ENCODE assay signal across 8 cellular contexts in genomic region chr4:3954540-3955360, GRCh38.
A peak's percentile ranks its signal among the peaks of the same experiment; 100 is the strongest.
DNase-seq lines count a peak whose midpoint lies in the region; ATAC-seq and TF ChIP-seq lines count a peak whose summit lies in the region.
"Not testable (repeated sequence)": the region's sequence is repeated elsewhere in the genome, so short reads cannot be mapped to it uniquely, and the experiment has no call there.

No MANE protein-coding gene starts in this region.

- H3K4me3 ChIP-seq in AG09309 (ENCODE audit: control insufficient read depth, low read depth, low read length) (peak overlapping the region; percentile 65), epithelial cell of esophagus (ENCODE audit: low read length) (peak overlapping the region; percentile 57), mesenchymal stem cell (ENCODE audit: insufficient read depth in 1 of 2, low read depth in 1 of 2, low read length in 2 of 2) (peak overlapping the region; percentile 82)

- H3K27me3 Mint-ChIP-seq in activated T-helper 1 cell treated with anti-CD3 and anti-CD28 coated beads, Interleukin-12 subunit alpha, Interleukin-12 subunit beta, Interleukin-2, Interleukin-4 antibody, amounts not matched to agents 30 ng/mL and 10 ng/mL and 1 ng/mL, durations not matched to agents 14 hours and 24 hours and 36 hours (ENCODE audit: insufficient read depth), result not testable (repeated sequence)

- ATAC-seq in GM19397 (IDR thresholded peaks at IDR 0.05; ENCODE audit: unreplicated experiment), result peak; percentile 19

- H2BK15ac ChIP-seq in mesenchymal stem cell (ENCODE audit: low read depth, poor library complexity, severe bottlenecking), result peak overlapping the region; percentile 52

- not testable (repeated sequence) for H3K9me3 ChIP-seq in mesenchymal stem cell (ENCODE audit: control insufficient read depth, low read length)

- H3K14ac ChIP-seq in mesenchymal stem cell (ENCODE audit: low read length in 2 of 2), result peak overlapping the region in 1 of 2 experiments; percentile 93

- H3K4me3 Mint-ChIP-seq in activated T-helper 1 cell treated with anti-CD3 and anti-CD28 coated beads, Interleukin-12 subunit alpha, Interleukin-12 subunit beta, Interleukin-2, Interleukin-4 antibody, amounts not matched to agents 30 ng/mL and 10 ng/mL and 1 ng/mL, durations not matched to agents 14 hours and 24 hours and 36 hours, result peak overlapping the region; percentile 94

- peak overlapping the region; percentile 81 for H2AFZ ChIP-seq in mesenchymal stem cell (ENCODE audit: low read depth, low read length)

- H3K18ac ChIP-seq in mesenchymal stem cell (ENCODE audit: low read depth in 1 of 2, low read length in 2 of 2), result peak overlapping the region; percentile 70 to 96

- DNase-seq in AG09309 (ENCODE audit: low read depth) (peak; percentile 98), M059J (ENCODE audit: low read depth) (peak; percentile 95), SIG-M5 (lab: John Stamatoyannopoulos, UW) (peak; percentile 47), epithelial cell of esophagus (ENCODE audit: low read depth) (peak; percentile 97), mesenchymal stem cell (peak; percentile 99)
- DNase-seq in activated T-helper 1 cell treated with anti-CD3 and anti-CD28 coated beads, Interleukin-12 subunit alpha, Interleukin-12 subunit beta, Interleukin-2, Interleukin-4 antibody, amounts not matched to agents 30 ng/mL and 10 ng/mL and 1 ng/mL, durations not matched to agents 14 hours and 24 hours and 36 hours (ENCODE audit: low spot score), result peak; percentile 52
- DNase-seq in stimulated activated CD4-positive, alpha-beta T cell treated with anti-CD3 and anti-CD28 coated beads, Interleukin-2, amount 100 ng/mL, for 48 hours, result peak; percentile 57 to 59

- peak overlapping the region; percentile 74 for H3K27ac ChIP-seq in mesenchymal stem cell (ENCODE audit: low read length, poor library complexity, severe bottlenecking)

- H3K9ac ChIP-seq in mesenchymal stem cell (ENCODE audit: low read length), result peak overlapping the region; percentile 93

- H3K79me1 ChIP-seq in mesenchymal stem cell (replicated peaks; ENCODE audit: low read length, poor library complexity, severe bottlenecking), result not testable (repeated sequence)

- H2AK5ac ChIP-seq in mesenchymal stem cell (ENCODE audit: low read length, severe bottlenecking), result not testable (repeated sequence)

- H3K36me3 ChIP-seq in mesenchymal stem cell (ENCODE audit: control insufficient read depth in 1 of 2, insufficient read depth in 2 of 2, low read depth in 1 of 2, low read length in 2 of 2), result not testable (repeated sequence)

- H3K4me1 ChIP-seq in mesenchymal stem cell (ENCODE audit: control insufficient read depth, insufficient read depth, low read depth, low read length), result not testable (repeated sequence)

- not testable (repeated sequence) for H3K36me3 Mint-ChIP-seq in activated T-helper 1 cell treated with anti-CD3 and anti-CD28 coated beads, Interleukin-12 subunit alpha, Interleukin-12 subunit beta, Interleukin-2, Interleukin-4 antibody, amounts not matched to agents 30 ng/mL and 10 ng/mL and 1 ng/mL, durations not matched to agents 14 hours and 24 hours and 36 hours (ENCODE audit: low read depth)

- H3K27ac Mint-ChIP-seq in activated T-helper 1 cell treated with anti-CD3 and anti-CD28 coated beads, Interleukin-12 subunit alpha, Interleukin-12 subunit beta, Interleukin-2, Interleukin-4 antibody, amounts not matched to agents 30 ng/mL and 10 ng/mL and 1 ng/mL, durations not matched to agents 14 hours and 24 hours and 36 hours, result peak overlapping the region; percentile 92

- not testable (repeated sequence) for H4K8ac ChIP-seq in mesenchymal stem cell (ENCODE audit: low read length)

- intact Hi-C loops in activated T-helper 1 cell treated with anti-CD3 and anti-CD28 coated beads, Interleukin-12 subunit alpha, Interleukin-12 subunit beta, Interleukin-2, Interleukin-4 antibody, amounts not matched to agents 30 ng/mL and 10 ng/mL and 1 ng/mL, durations not matched to agents 14 hours and 24 hours and 36 hours (cut with micrococcal nuclease), result loop anchor here (2.0 to 5.0 kb wide), 5 partner anchors 174 to 1537 kb away; partner anchors contain the start of genes CFAP99, LYAR, STX18 and TMEM128

- peak overlapping the region; percentile 79 to 91 for H3K4ac ChIP-seq in mesenchymal stem cell (ENCODE audit: low read depth in 1 of 2, low read length in 2 of 2)

- not testable (repeated sequence) for H3K9me3 Mint-ChIP-seq in activated T-helper 1 cell treated with anti-CD3 and anti-CD28 coated beads, Interleukin-12 subunit alpha, Interleukin-12 subunit beta, Interleukin-2, Interleukin-4 antibody, amounts not matched to agents 30 ng/mL and 10 ng/mL and 1 ng/mL, durations not matched to agents 14 hours and 24 hours and 36 hours

- peak overlapping the region in 1 of 2 experiments; percentile 95 for H2BK12ac ChIP-seq in mesenchymal stem cell (ENCODE audit: low read length in 2 of 2)

- H3K23ac ChIP-seq in mesenchymal stem cell (ENCODE audit: low read length in 2 of 2), result peak overlapping the region in 1 of 2 experiments; percentile 93

- peak overlapping the region; percentile 89 for H3K4me2 ChIP-seq in mesenchymal stem cell (ENCODE audit: low read length, poor library complexity, severe bottlenecking)

- peaks cover 17% of the 10 kb centered on the region for H3K4me1 Mint-ChIP-seq in activated T-helper 1 cell treated with anti-CD3 and anti-CD28 coated beads, Interleukin-12 subunit alpha, Interleukin-12 subunit beta, Interleukin-2, Interleukin-4 antibody, amounts not matched to agents 30 ng/mL and 10 ng/mL and 1 ng/mL, durations not matched to agents 14 hours and 24 hours and 36 hours (ENCODE audit: low read depth)

- WGBS in mesenchymal stem cell, result under 1% methylated on average over 57 of the region's 57 CpGs

- not testable (repeated sequence) for TF ChIP-seq CTCF in AG09309 (IDR thresholded peaks at IDR 0.05; ENCODE audit: control insufficient read depth, insufficient read depth, low read depth, low read length, missing control alignments); epithelial cell of esophagus (IDR thresholded peaks at IDR 0.05; ENCODE audit: insufficient read depth, low read depth, low read length, missing control alignments)

- H2BK120ac ChIP-seq in mesenchymal stem cell (ENCODE audit: low read depth, low read length), result peak overlapping the region; percentile 61

- H2BK5ac ChIP-seq in mesenchymal stem cell (ENCODE audit: low read depth, low read length, poor library complexity, severe bottlenecking), result not testable (repeated sequence)

- not testable (repeated sequence) for H3K27me3 ChIP-seq in mesenchymal stem cell (ENCODE audit: control insufficient read depth in 1 of 2, insufficient read depth in 1 of 2, low read length in 2 of 2)

- peak overlapping the region; percentile 89 for H4K91ac ChIP-seq in mesenchymal stem cell (ENCODE audit: low read length)

Comparison
In these comparisons a context has a peak if more than half of its experiments do, and no peak if none do; other contexts are left out.
1. Peak in every context shown above with its lines: DNase-seq, ATAC-seq, H3K4me3 ChIP-seq and H3K27ac ChIP-seq.
2. DNase-seq: peak in every context shown above with its lines; median percentile 99 in mesenchymal stem cell; 98 in AG09309; 97 in epithelial cell of esophagus; 95 in M059J; 58 in stimulated activated CD4-positive, alpha-beta T cell treated with anti-CD3 and anti-CD28 coated beads, Interleukin-2, amount 100 ng/mL, for 48 hours; 52 in activated T-helper 1 cell treated with anti-CD3 and anti-CD28 coated beads, Interleukin-12 subunit alpha, Interleukin-12 subunit beta, Interleukin-2, Interleukin-4 antibody, amounts not matched to agents 30 ng/mL and 10 ng/mL and 1 ng/mL, durations not matched to agents 14 hours and 24 hours and 36 hours; 47 in SIG-M5.